ENCODE assay signal across 15 cellular contexts in the genomic region with DNA sequence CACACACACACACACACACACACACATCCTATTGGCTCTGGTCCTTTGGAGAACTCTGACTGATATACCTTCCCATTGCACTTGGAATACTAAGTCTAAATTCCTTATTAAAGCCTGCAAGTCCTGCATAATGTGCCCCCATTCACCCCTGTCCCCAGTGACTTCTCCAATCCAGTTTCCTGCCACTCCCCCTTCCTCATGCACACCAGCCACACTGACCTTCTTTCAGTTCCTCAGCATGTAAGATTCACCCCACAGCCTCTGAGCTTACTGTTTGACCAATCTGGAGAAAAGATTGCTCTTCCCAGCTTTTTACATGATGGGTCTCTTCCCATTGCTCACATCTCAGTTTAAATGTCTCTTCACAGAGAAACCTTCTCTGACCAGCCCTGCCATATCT.
"Had no signal": no experiment of that assay in that cellular context is flagged by ENCODE, and none has a peak within 500 bp of the region (broad histone marks: within the 10 kb centered on the region; RNA-seq: fewer than 3 reads in every experiment).

No MANE protein-coding gene starts in this region.

- ATAC-seq: right cardiac atrium, WTC11 had no signal

- DNase-seq: activated CD4-positive, alpha-beta T cell treated with anti-CD3 and anti-CD28 coated beads, Interleukin-2, amount 10 ng/mL, durations not matched to agents 7 days and 5 days; activated naive CD4-positive, alpha-beta T cell treated with anti-CD3 and anti-CD28 coated beads, Interleukin-2, amount 10 ng/mL, durations not matched to agents 7 days and 5 days; esophagus squamous epithelium; foreskin fibroblast; immature natural killer cell; midbrain; naive B cell; posterior cingulate gyrus; right cardiac atrium; spleen; stimulated activated CD4-positive, alpha-beta T cell treated with anti-CD3 and anti-CD28 coated beads, Interleukin-1b, Interleukin-23, amount 100 ng/mL, for 48 hours; stimulated activated naive CD4-positive, alpha-beta T cell treated with Interleukin-2 at 50 U/mL for 16 hours; trophoblast cell had no signal

- H3K9me3 Mint-ChIP-seq: WTC11 had no signal

- H3K36me3 Mint-ChIP-seq: activated naive CD4-positive, alpha-beta T cell treated with anti-CD3 and anti-CD28 coated beads, Interleukin-2, amount 10 ng/mL, durations not matched to agents 7 days and 5 days; immature natural killer cell; naive B cell; WTC11 had no signal

- H3K4me1 Mint-ChIP-seq: activated CD4-positive, alpha-beta T cell treated with anti-CD3 and anti-CD28 coated beads, Interleukin-2, amount 10 ng/mL, durations not matched to agents 7 days and 5 days; activated naive CD4-positive, alpha-beta T cell treated with anti-CD3 and anti-CD28 coated beads, Interleukin-2, amount 10 ng/mL, durations not matched to agents 7 days and 5 days; immature natural killer cell; WTC11 had no signal

- H3K27me3 Mint-ChIP-seq: activated CD4-positive, alpha-beta T cell treated with anti-CD3 and anti-CD28 coated beads, Interleukin-2, amount 10 ng/mL, durations not matched to agents 7 days and 5 days; activated naive CD4-positive, alpha-beta T cell treated with anti-CD3 and anti-CD28 coated beads, Interleukin-2, amount 10 ng/mL, durations not matched to agents 7 days and 5 days; naive B cell had no signal

- H3K27ac Mint-ChIP-seq: activated CD4-positive, alpha-beta T cell treated with anti-CD3 and anti-CD28 coated beads, Interleukin-2, amount 10 ng/mL, durations not matched to agents 7 days and 5 days; activated naive CD4-positive, alpha-beta T cell treated with anti-CD3 and anti-CD28 coated beads, Interleukin-2, amount 10 ng/mL, durations not matched to agents 7 days and 5 days; activated T-helper 2 cell treated with anti-CD3 and anti-CD28 coated beads, Interferon-gamma antibody, Interleukin-2, Interleukin-4, amounts not matched to agents 10 μg/mL and 5 μg/mL and 100 μg/mL, durations not matched to agents 14 hours and 24 hours and 36 hours; immature natural killer cell; naive B cell; WTC11 had no signal

- H3K4me3 Mint-ChIP-seq: activated CD4-positive, alpha-beta T cell treated with anti-CD3 and anti-CD28 coated beads, Interleukin-2, amount 10 ng/mL, durations not matched to agents 7 days and 5 days; activated naive CD4-positive, alpha-beta T cell treated with anti-CD3 and anti-CD28 coated beads, Interleukin-2, amount 10 ng/mL, durations not matched to agents 7 days and 5 days; immature natural killer cell; naive B cell; WTC11 had no signal
